In the genomic region with DNA sequence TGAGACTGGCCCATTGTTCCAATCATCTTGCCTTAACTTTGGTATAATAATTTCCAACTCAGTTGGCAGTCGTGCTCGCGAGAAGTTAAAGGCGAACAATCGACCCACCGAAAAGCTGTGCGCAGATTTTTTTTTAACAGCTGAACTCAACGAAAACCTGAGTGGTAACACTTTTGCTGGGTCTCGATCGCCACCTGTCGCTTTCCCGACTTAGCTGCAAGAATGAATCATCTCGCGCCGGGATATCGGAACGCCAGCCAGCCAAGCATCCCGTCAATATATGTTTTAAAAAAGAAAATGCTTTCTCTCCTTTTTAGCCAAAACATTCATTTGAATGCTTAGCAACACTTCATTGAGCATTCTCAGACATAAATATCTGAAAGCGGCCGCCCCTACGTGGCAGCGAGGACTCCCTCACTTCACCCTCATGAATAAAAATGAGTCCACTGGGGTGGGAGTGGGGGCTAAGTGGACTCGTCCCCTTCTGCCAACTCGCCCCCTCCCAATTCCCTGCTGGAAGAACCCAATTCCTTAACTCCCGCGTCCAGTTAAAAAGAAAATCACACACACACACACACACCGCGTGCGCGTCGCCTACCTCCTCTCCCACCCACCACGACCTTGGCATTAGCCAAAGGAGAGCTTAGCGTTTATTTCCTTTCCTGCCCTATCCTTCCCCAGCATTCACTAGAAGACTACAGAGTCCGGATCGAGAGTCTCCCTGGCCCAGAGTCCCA, we compare ENCODE assay signal across 8 cellular contexts. TPM values are rescaled to one million over a fixed set of nuclear protein-coding genes. Genes with fewer than 3 reads are reported as not detected.
DNase-seq lines count a peak whose midpoint lies in the region; ATAC-seq and TF ChIP-seq lines count a peak whose summit lies in the region.

No MANE protein-coding gene starts in this region.

- peaks cover 59 to 92% of the 10 kb centered on the region in 2 donors for H3K27me3 Mint-ChIP-seq in CD8-positive, alpha-beta memory T cell

- H3K36me3 Mint-ChIP-seq in CD8-positive, alpha-beta memory T cell = no peaks in the 10 kb centered on the region

- no TSS peak for BruUV-seq in HCT116 (replicated peaks; lab: Mats Ljungman, UMichigan)

- no peak overlapping the region for H3K4me3 ChIP-seq in CD8-positive, alpha-beta memory T cell (ENCODE audit: low read length)
- H3K4me3 ChIP-seq in HCT116 (replicated peaks in 1 of 2; ENCODE audit: low read depth in 1 of 2, low read length in 2 of 2) (peak overlapping the region; percentile 72 to 80), heart left ventricle (peak overlapping the region; percentile 19 to 72 (median 58)), osteoblast (ENCODE audit: insufficient read depth, low read length) (peak overlapping the region; percentile 95)

- peaks cover 60% of the 10 kb centered on the region for H3K79me2 ChIP-seq in HCT116 (ENCODE audit: insufficient read depth, low read length)
- H3K79me2 ChIP-seq in osteoblast (ENCODE audit: insufficient read depth, low read length) = peaks cover 58% of the 10 kb centered on the region

- CTCF ChIA-PET in CD8-positive, alpha-beta memory T cell (lab: Charles Lee) = interaction anchor here (1.0 to 1.5 kb wide), 2 partner anchors 1464 to 1468 kb away, joined by 3 read pairs; no protein-coding TSS in a partner anchor
- CTCF ChIA-PET in HCT116 (lab: Charles Lee) = interaction anchor here (0.6 to 3.9 kb wide), 18 partner anchors 13 to 1467 kb away, joined by 3 to 25 read pairs (median 5); no protein-coding TSS in a partner anchor

- H3K36me3 ChIP-seq in CD8-positive, alpha-beta memory T cell (ENCODE audit: insufficient read depth, low read length) = no peaks in the 10 kb centered on the region
- no peaks in the 10 kb centered on the region for H3K36me3 ChIP-seq in HCT116 (ENCODE audit: control insufficient read depth in 1 of 2, insufficient read depth in 2 of 2, low read length in 2 of 2)
- H3K36me3 ChIP-seq in heart left ventricle = no peaks in the 10 kb centered on the region
- H3K36me3 ChIP-seq in osteoblast (ENCODE audit: insufficient read depth, low read length) = peaks cover 29% of the 10 kb centered on the region

- H2AFZ ChIP-seq in HCT116 (ENCODE audit: low read depth, low read length, poor library complexity, severe bottlenecking) = peak overlapping the region; percentile 52
- H2AFZ ChIP-seq in osteoblast (ENCODE audit: low read length) = peak overlapping the region; percentile 54

- H3K9me3 Mint-ChIP-seq in CD8-positive, alpha-beta memory T cell = no peaks in the 10 kb centered on the region

- ATAC-seq in HCT116 (peak; percentile 5; the same call in 1 of the 2 replicates), heart left ventricle (peak in 2 of 4 donors; percentile 14 to 21), GM19035 (IDR thresholded peaks at IDR 0.05; ENCODE audit: unreplicated experiment) (no peak)

- intact Hi-C loops in HCT116 (cut with micrococcal nuclease) (loop anchor here (1.0 to 10.0 kb wide), 7 partner anchors 266 to 1350 kb away; no protein-coding TSS in a partner anchor), heart left ventricle (cut with DNase I) (loop anchor here in 9 of 10 donors (5.0 to 10.0 kb wide), 11 partner anchors 310 to 1530 kb away; no protein-coding TSS in a partner anchor)

- H3K9me2 ChIP-seq in HCT116 (ENCODE audit: insufficient read depth) = no peaks in the 10 kb centered on the region

- POLR2A ChIA-PET in CD8-positive, alpha-beta memory T cell (lab: Charles Lee) = no interaction called here
- POLR2A ChIA-PET in HCT116 (lab: Charles Lee) = no interaction called here

- H3K9ac ChIP-seq in HCT116 (ENCODE audit: low read length) = peak overlapping the region; percentile 81

- no peak for DNase-seq in CD8-positive, alpha-beta memory T cell
- peak; percentile 86 for DNase-seq in HCT116 (ENCODE audit: low read depth, low spot score)
- DNase-seq in NCI-H774 (lab: John Stamatoyannopoulos, UW) = peak; percentile 55
- peak; percentile 93 for DNase-seq in amniotic epithelial cell (ENCODE audit: low read depth)
- peak in 4 of 5 donors; percentile 72 to 83 (median 80) for DNase-seq in heart left ventricle
- DNase-seq in osteoblast (ENCODE audit: insufficient read length, low spot score, missing footprints) = peak; percentile 92
- no peak for DNase-seq in activated CD4-positive, CD25-positive, alpha-beta regulatory T cell treated with anti-CD3 and anti-CD28 coated beads, Interleukin-2, amount 50 U/mL, for 72 hours

- peak; percentile 96 for TF ChIP-seq RAD21 in HCT116 (IDR thresholded peaks at IDR 0.05; ENCODE audit: low read depth)

- H3K27ac Mint-ChIP-seq in CD8-positive, alpha-beta memory T cell = peak overlapping the region in 1 of 8 donors; percentile 40

- peaks cover 45% of the 10 kb centered on the region for H3K4me1 ChIP-seq in CD8-positive, alpha-beta memory T cell (ENCODE audit: insufficient read depth, low read length)
- H3K4me1 ChIP-seq in HCT116 (ENCODE audit: control insufficient read depth in 1 of 2, insufficient read depth in 2 of 2, low read length in 2 of 2) (peaks cover 18 to 54% of the 10 kb centered on the region in 2 experiments), heart left ventricle (peaks cover 0 to 62% (median 20%) of the 10 kb centered on the region in 12 donors), osteoblast (ENCODE audit: insufficient read depth, low read length) (peaks cover 49% of the 10 kb centered on the region)

- H3K4me1 Mint-ChIP-seq in CD8-positive, alpha-beta memory T cell = peaks cover 58 to 67% (median 58%) of the 10 kb centered on the region in 3 donors

- RAD21 ChIA-PET in HCT116 (lab: Charles Lee; ENCODE audit: low non-redundant PET in 1 of 2, low total read pairs in 2 of 2, uncharacterized antibody in 2 of 2, unreplicated experiment in 2 of 2) = interaction anchor here in 1 of 2 experiments (0.5 to 1.5 kb wide), 5 partner anchors 97 to 1817 kb away, joined by 3 to 5 read pairs (median 4); no protein-coding TSS in a partner anchor

- H3K4me2 ChIP-seq in HCT116 (ENCODE audit: low read length) = peak overlapping the region; percentile 87
- peak overlapping the region; percentile 94 for H3K4me2 ChIP-seq in osteoblast (ENCODE audit: insufficient read depth, low read length)

- H4K20me1 ChIP-seq in HCT116 (ENCODE audit: insufficient read depth) (no peaks in the 10 kb centered on the region), osteoblast (ENCODE audit: insufficient read depth, low read length) (peaks cover 21% of the 10 kb centered on the region)

- H3K9me3 ChIP-seq in CD8-positive, alpha-beta memory T cell (ENCODE audit: low read length) = no peaks in the 10 kb centered on the region
- H3K9me3 ChIP-seq in HCT116 (ENCODE audit: control insufficient read depth in 1 of 2, insufficient read depth in 1 of 2, low read depth in 1 of 2, low read length in 2 of 2) (no peaks in the 10 kb centered on the region), heart left ventricle (no peaks in the 10 kb centered on the region), osteoblast (ENCODE audit: low read depth, low read length) (no peaks in the 10 kb centered on the region)

- peak; percentile 76 to 84 (median 81) for TF ChIP-seq CTCF in HCT116 (IDR thresholded peaks at IDR 0.05 in 2 of 3, conservative IDR thresholded peaks at IDR 0.05 in 1 of 3; ENCODE audit: borderline replicate concordance in 1 of 3, insufficient read depth in 1 of 3, low read depth in 2 of 3, low read length in 2 of 3)
- peak; percentile 52 to 84 (median 69) for TF ChIP-seq CTCF in heart left ventricle (IDR thresholded peaks at IDR 0.05)
- peak; percentile 81 for TF ChIP-seq CTCF in osteoblast (IDR thresholded peaks at IDR 0.05; ENCODE audit: extremely low read depth, low read depth, low read length)

- no peak for TF ChIP-seq POLR2A in HCT116 (IDR thresholded peaks at IDR 0.05; ENCODE audit: borderline replicate concordance, extremely low read depth, insufficient read depth, insufficient read length)
- TF ChIP-seq POLR2A in heart left ventricle (IDR thresholded peaks at IDR 0.05) = no peak

- peak overlapping the region; percentile 47 to 87 (median 79) for H3K4me3 Mint-ChIP-seq in CD8-positive, alpha-beta memory T cell

- peaks cover 49% of the 10 kb centered on the region for H3K27me3 ChIP-seq in CD8-positive, alpha-beta memory T cell (ENCODE audit: insufficient read depth, low read length, poor library complexity, severe bottlenecking)
- H3K27me3 ChIP-seq in HCT116 (ENCODE audit: insufficient read depth, low read length) = no peaks in the 10 kb centered on the region
- peaks cover 2 to 84% (median 34%) of the 10 kb centered on the region in 9 donors for H3K27me3 ChIP-seq in heart left ventricle
- no peaks in the 10 kb centered on the region for H3K27me3 ChIP-seq in osteoblast (ENCODE audit: insufficient read depth, low read length)

- WGBS in heart left ventricle, 4 donors = 0 to 2% (median 1%) methylated on average over 35 of the region's 35 CpGs

- no peak overlapping the region for H3K27ac ChIP-seq in CD8-positive, alpha-beta memory T cell (ENCODE audit: low read depth, low read length)
- H3K27ac ChIP-seq in HCT116 (ENCODE audit: low read depth, low read length) (peak overlapping the region; percentile 76), heart left ventricle (peak overlapping the region in 11 of 12 donors; percentile 30 to 87 (median 77)), osteoblast (ENCODE audit: low read depth, low read length) (peak overlapping the region; percentile 98)

TF ChIP-seq in HCT116, 20 proteins besides CTCF, POLR2A, EP300 and RAD21 (continues in another document):
- TF ChIP-seq JUND (IDR thresholded peaks at IDR 0.05) (0 out of 2 replicates have a peak, but pooled peaks have one; percentile 20), MAX (IDR thresholded peaks at IDR 0.05) (0 out of 2 replicates have a peak, but pooled peaks have one; percentile 41), CBX3 (IDR thresholded peaks at IDR 0.05; ENCODE audit: low read depth) (0 out of 2 replicates have a peak, but pooled peaks have one; percentile 41), YY1 (IDR thresholded peaks at IDR 0.05; ENCODE audit: extremely low read depth, insufficient replicate concordance, low read depth, low read length) (peak; percentile 15)

RNA-seq across cellular contexts. Expression of gene COL12A1, which starts 1.5 kb away (rescaled TPM):
- total RNA-seq in CD8-positive, alpha-beta memory T cell = not detected
- polyA plus RNA-seq in CD8-positive, alpha-beta memory T cell = not detected
- total RNA-seq in HCT116 (2021; ENCODE audit: unreplicated experiment) (23.5 TPM), heart left ventricle (10 to 100 TPM in 8 of 9 donors, 1 to 10 TPM in 1; 9.4 to 26.8 (median 24.0) TPM), osteoblast (1,393 and 1,591 TPM in 2 replicates)
- polyA plus RNA-seq in HCT116 (2012) = 15.2 and 21.1 TPM in 2 replicates
- 1 to 10 TPM; 3.1 to 4.7 TPM for polyA plus RNA-seq in heart left ventricle

RNA-seq across cellular contexts. Expression of gene COX7A2, which starts 39.2 kb away (rescaled TPM):
- 100 to 1,000 TPM; 504 to 527 TPM for total RNA-seq in CD8-positive, alpha-beta memory T cell
- polyA plus RNA-seq in CD8-positive, alpha-beta memory T cell = 853 TPM
- 600 TPM for total RNA-seq in HCT116 (2021; ENCODE audit: unreplicated experiment)
- 297 and 388 TPM in 2 replicates for polyA plus RNA-seq in HCT116 (2012)
- total RNA-seq in heart left ventricle = 1,000 to 10,000 TPM in 4 of 9 donors, 100 to 1,000 TPM in 5; 646 to 1,301 (median 986) TPM
- 1,000 to 10,000 TPM; 1,329 to 1,466 TPM for polyA plus RNA-seq in heart left ventricle
- 72.0 and 80.7 TPM in 2 replicates for total RNA-seq in osteoblast

Comparison
In these comparisons a context has a peak if more than half of its experiments do, and no peak if none do; other contexts are left out.
1. DNase-seq: peak in HCT116 (single experiment), NCI-H774 (single experiment), amniotic epithelial cell (single experiment), heart left ventricle (4 of 5) and osteoblast (single experiment); none in CD8-positive, alpha-beta memory T cell (0 of 5) and activated CD4-positive, CD25-positive, alpha-beta regulatory T cell treated with anti-CD3 and anti-CD28 coated beads, Interleukin-2, amount 50 U/mL, for 72 hours (single experiment).
2. RNA of gene COL12A1, which starts 1.5 kb away (total RNA-seq): 1,393 to 1,591 TPM in osteoblast; 9.4 to 26.8 TPM in heart left ventricle, 23.5 TPM in HCT116 (single experiment) and not detected in CD8-positive, alpha-beta memory T cell; every median in the first group is over 10 times any median in the second.
3. Peak in every context shown above with its lines, with median percentiles within 50 percentile points of each other: CTCF ChIP-seq.